Comparison of ENCODE assay signal across 8 cellular contexts in genomic region chr5:172860520-172861443, GRCh38. TPM values are rescaled to one million over a fixed set of nuclear protein-coding genes. Genes with fewer than 3 reads are reported as not detected.
DNase-seq lines count a peak whose midpoint lies in the region; ATAC-seq, FAIRE-seq and TF ChIP-seq lines count a peak whose summit lies in the region.

No MANE protein-coding gene starts in this region.

- H3K4me1 Mint-ChIP-seq in astrocyte (ENCODE audit: low read depth, unreplicated experiment), result peaks cover 33% of the 10 kb centered on the region

- in situ Hi-C loops in Caki2 (cut with HindIII; ENCODE audit: low pct_unique_long_range_greater_than_20kb, low sequenced_read_pairs), result no loop called here

- no peaks in the 10 kb centered on the region for H3K27me3 Mint-ChIP-seq in astrocyte (ENCODE audit: low read depth, unreplicated experiment)

- no peak overlapping the region for H2AFZ ChIP-seq in astrocyte (ENCODE audit: low read depth, low read length)
- no peak overlapping the region for H2AFZ ChIP-seq in OCI-LY7 (ENCODE audit: low read length)
- no peak overlapping the region for H2AFZ ChIP-seq in smooth muscle cell (ENCODE audit: low read depth)

- TF ChIP-seq CTCF in astrocyte (IDR thresholded peaks at IDR 0.05; ENCODE audit: insufficient read depth, low read depth, low read length) (no peak), right atrium auricular region (IDR thresholded peaks at IDR 0.05) (no peak), OCI-LY7 (conservative IDR thresholded peaks at IDR 0.05; ENCODE audit: low read length) (no peak), smooth muscle cell (IDR thresholded peaks at IDR 0.05; ENCODE audit: borderline replicate concordance, insufficient read depth, poor library complexity, severe bottlenecking) (no peak)

- no peak for FAIRE-seq in astrocyte (lab: Jason Lieb, UNC)

- CTCF ChIA-PET in OCI-LY7 (lab: Charles Lee; ENCODE audit: unreplicated experiment), result no interaction called here

- peaks cover 2% of the 10 kb centered on the region for H3K9me3 Mint-ChIP-seq in astrocyte (ENCODE audit: unreplicated experiment)

- peaks cover 87% of the 10 kb centered on the region for H3K79me2 ChIP-seq in astrocyte (ENCODE audit: insufficient read depth, low read length)
- no peaks in the 10 kb centered on the region; the same call in 1 of the 2 replicates for H3K79me2 ChIP-seq in OCI-LY7 (ENCODE audit: insufficient read depth, low read depth, low read length)
- peaks cover 50% of the 10 kb centered on the region for H3K79me2 ChIP-seq in smooth muscle cell (ENCODE audit: low read depth)

- no peak overlapping the region for H3K4me3 ChIP-seq in astrocyte (ENCODE audit: insufficient read depth, low read depth, low read length)
- peak overlapping the region in 1 of 2 donors; percentile 19 for H3K4me3 ChIP-seq in right atrium auricular region
- H3K4me3 ChIP-seq in OCI-LY7 (ENCODE audit: low read depth, low read length, poor library complexity, severe bottlenecking), result no peak overlapping the region
- no peak overlapping the region for H3K4me3 ChIP-seq in smooth muscle cell

- no peak overlapping the region for H3K27ac Mint-ChIP-seq in astrocyte (ENCODE audit: unreplicated experiment)

- ATAC-seq in HG03025 (IDR thresholded peaks at IDR 0.05; ENCODE audit: low FRiP score, unreplicated experiment), result no peak

- H3F3A ChIP-seq in smooth muscle cell (ENCODE audit: low read depth), result no peaks in the 10 kb centered on the region

- no peaks in the 10 kb centered on the region for H3K9me3 ChIP-seq in astrocyte (ENCODE audit: insufficient read depth, low read depth, low read length)
- H3K9me3 ChIP-seq in right atrium auricular region, result no peaks in the 10 kb centered on the region
- H3K9me3 ChIP-seq in OCI-LY7 (ENCODE audit: low read length), result no peaks in the 10 kb centered on the region
- H3K9me3 ChIP-seq in smooth muscle cell (replicated peaks; ENCODE audit: low read depth), result no peaks in the 10 kb centered on the region

- POLR2A ChIA-PET in OCI-LY7 (lab: Charles Lee), result interaction anchor here (1.3 kb wide), 1 partner anchor 21 kb away, joined by 4 read pairs; no protein-coding TSS in a partner anchor

- H3K4me1 ChIP-seq in astrocyte (ENCODE audit: insufficient read depth, low read length) (peaks cover 33% of the 10 kb centered on the region), right atrium auricular region (peaks cover 0 to 69% of the 10 kb centered on the region in 2 donors), OCI-LY7 (ENCODE audit: insufficient read depth, low read length, poor library complexity, severe bottlenecking) (no peaks in the 10 kb centered on the region), smooth muscle cell (ENCODE audit: low read depth) (no peaks in the 10 kb centered on the region)

- H3K9ac ChIP-seq in astrocyte (ENCODE audit: low read length) (peak overlapping the region; percentile 69), smooth muscle cell (ENCODE audit: low read depth) (no peak overlapping the region)

- H3K4me3 Mint-ChIP-seq in astrocyte (ENCODE audit: unreplicated experiment), result no peak overlapping the region

- H3K27me3 ChIP-seq in astrocyte (ENCODE audit: insufficient read depth, low read length) (no peaks in the 10 kb centered on the region), right atrium auricular region (no peaks in the 10 kb centered on the region), smooth muscle cell (ENCODE audit: low read depth) (no peaks in the 10 kb centered on the region)

- intact Hi-C loops in posterior vena cava (cut with DNase I) (no loop called here), OCI-LY7 (cut with micrococcal nuclease; ENCODE audit: unreplicated experiment) (no loop called here)

- BruUV-seq in OCI-LY7 (replicated peaks; lab: Mats Ljungman, UMichigan), result no TSS peak

- H3K36me3 Mint-ChIP-seq in astrocyte (ENCODE audit: low read depth, unreplicated experiment), result peaks cover 10% of the 10 kb centered on the region

- peak overlapping the region; percentile 41 for H3K4me2 ChIP-seq in astrocyte (ENCODE audit: low read length)
- H3K4me2 ChIP-seq in OCI-LY7 (ENCODE audit: low read length), result no peak overlapping the region
- no peak overlapping the region for H3K4me2 ChIP-seq in smooth muscle cell

- H3K9me2 ChIP-seq in OCI-LY7 (ENCODE audit: insufficient read depth, low read length), result no peaks in the 10 kb centered on the region

- H3K36me3 ChIP-seq in astrocyte (ENCODE audit: insufficient read depth, low read length), result no peaks in the 10 kb centered on the region
- H3K36me3 ChIP-seq in right atrium auricular region, result no peaks in the 10 kb centered on the region
- H3K36me3 ChIP-seq in OCI-LY7 (ENCODE audit: insufficient read depth, low read length), result peaks cover 25% of the 10 kb centered on the region; the same call in 1 of the 2 replicates
- no peaks in the 10 kb centered on the region for H3K36me3 ChIP-seq in smooth muscle cell (ENCODE audit: low read depth)

- H3K27ac ChIP-seq in astrocyte (ENCODE audit: low read depth, low read length) (peak overlapping the region; percentile 85), right atrium auricular region (peak overlapping the region; percentile 90 to 92), OCI-LY7 (ENCODE audit: low read depth, low read length, poor library complexity, severe bottlenecking) (no peak overlapping the region), smooth muscle cell (ENCODE audit: low read depth) (no peak overlapping the region)

- H4K20me1 ChIP-seq in astrocyte (ENCODE audit: insufficient read depth, low read length) (peaks cover 7% of the 10 kb centered on the region), OCI-LY7 (ENCODE audit: insufficient read depth, low read length) (peaks cover 5% of the 10 kb centered on the region; the same call in 1 of the 2 replicates), smooth muscle cell (ENCODE audit: low read depth) (peaks cover 57% of the 10 kb centered on the region)

- WGBS in smooth muscle cell (ENCODE audit: low lambda C conversion rate), result 96% methylated on average over 23 of the region's 24 CpGs

- DNase-seq in Caki2 (ENCODE audit: low read depth) (peak; percentile 74), astrocyte (ENCODE audit: low read depth) (peak; percentile 45), right atrium auricular region (ENCODE audit: low spot score) (peak; percentile 94), posterior vena cava (ENCODE audit: low spot score) (peak; percentile 95), OCI-LY7 (ENCODE audit: low spot score) (no peak), smooth muscle cell (lab: John Stamatoyannopoulos, UW; ENCODE audit: unreplicated experiment) (no peak)
- DNase-seq in activated CD4-positive, CD25-positive, alpha-beta regulatory T cell (lab: John Stamatoyannopoulos, UW), result no peak

RNA-seq across cellular contexts. Expression of gene ERGIC1, which starts 26.7 kb away (rescaled TPM):
- 76.3 and 84.8 TPM in 2 replicates for total RNA-seq in Caki2 (2014; rRNA removed; shearing (Covaris generic); ENCODE audit: low replicate concordance)
- total RNA-seq in astrocyte (131 and 137 TPM in 2 replicates), right atrium auricular region (100 to 1,000 TPM in 1 of 2 donors, 10 to 100 TPM in 1; 70.7 to 113 TPM), posterior vena cava (100 to 1,000 TPM; 140 to 169 TPM), OCI-LY7 (2022) (178 and 201 TPM in 2 replicates), smooth muscle cell (135 and 140 TPM in 2 replicates)
- 101 and 125 TPM in 2 replicates for total RNA-seq in OCI-LY7 (2014; rRNA removed; shearing (Covaris generic))
- 33.2 and 38.2 TPM in 2 replicates for polyA plus RNA-seq in smooth muscle cell

Comparison
In these comparisons a context has a peak if more than half of its experiments do, and no peak if none do; other contexts are left out.
1. DNase-seq: peak in Caki2 (single experiment), astrocyte (single experiment), right atrium auricular region (single experiment) and posterior vena cava (single experiment); none in activated CD4-positive, CD25-positive, alpha-beta regulatory T cell (0 of 4), OCI-LY7 (single experiment) and smooth muscle cell (single experiment).
2. H3K27ac ChIP-seq: peak in astrocyte (single experiment) and right atrium auricular region (2 of 2); none in OCI-LY7 (single experiment) and smooth muscle cell (single experiment).